Comparison of ENCODE assay signal across 22 cellular contexts in the genomic region with DNA sequence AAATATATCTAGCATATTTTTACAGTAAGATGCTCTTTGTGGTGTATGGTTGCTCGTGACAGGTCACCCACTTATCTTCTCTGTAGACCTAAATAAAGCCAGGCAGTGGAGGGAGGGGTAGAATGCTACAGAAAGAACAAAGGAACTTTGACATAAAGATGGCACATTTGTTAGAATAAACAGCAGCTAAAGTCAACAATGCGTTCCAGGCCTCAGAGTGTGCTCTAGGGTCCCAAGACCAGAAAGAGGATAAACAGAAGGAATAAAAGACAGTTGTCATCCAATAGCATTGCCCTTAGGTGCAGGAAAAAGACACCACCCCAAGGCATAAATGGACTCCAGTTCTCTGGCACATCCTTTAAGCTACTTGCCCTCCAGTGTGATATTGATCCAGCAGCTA.
"Had no signal": no experiment of that assay in that cellular context is flagged by ENCODE, and none has a peak within 500 bp of the region (broad histone marks: within the 10 kb centered on the region; RNA-seq: fewer than 3 reads in every experiment).

No MANE protein-coding gene starts in this region.

- DNase-seq: dermis blood vessel endothelial cell; effector memory CD4-positive, alpha-beta T cell; erythroblast; esophagus squamous epithelium; foreskin melanocyte; hypothalamus; immature natural killer cell; kidney; mesenchymal stem cell; mucosa of descending colon; naive B cell; pancreas; stimulated activated CD4-positive, alpha-beta T cell treated with anti-CD3 and anti-CD28 coated beads, Interleukin-12 subunit alpha, Interleukin-12 subunit beta, amount 100 ng/mL, for 4 hours; stimulated activated CD4-positive, alpha-beta T cell treated with anti-CD3 and anti-CD28 coated beads, Interleukin-2, amount 100 ng/mL, for 24 hours; stimulated activated CD4-positive, alpha-beta T cell treated with anti-CD3 and anti-CD28 coated beads, Interleukin-4, amount 100 ng/mL, for 24 hours; stimulated activated naive CD4-positive, alpha-beta T cell treated with Interleukin-2 at 50 U/mL for 16 hours; stomach; thyroid gland; trophoblast cell had no signal

- ATAC-seq: left lobe of liver; mucosa of descending colon; natural killer cell treated with Interleukin-12 subunit alpha and Interleukin-12 subunit beta and Interleukin-15 and Interleukin-18, amount 100 ng/mL, for 72 hours; pancreas; stimulated activated effector memory CD8-positive, alpha-beta T cell treated with anti-CD3 and anti-CD28 coated beads, Interleukin-12 subunit alpha, Interleukin-12 subunit beta, amount 100 ng/mL, for 72 hours had no signal
